8 cellular contexts compared by ENCODE assay signal in the genomic region with DNA sequence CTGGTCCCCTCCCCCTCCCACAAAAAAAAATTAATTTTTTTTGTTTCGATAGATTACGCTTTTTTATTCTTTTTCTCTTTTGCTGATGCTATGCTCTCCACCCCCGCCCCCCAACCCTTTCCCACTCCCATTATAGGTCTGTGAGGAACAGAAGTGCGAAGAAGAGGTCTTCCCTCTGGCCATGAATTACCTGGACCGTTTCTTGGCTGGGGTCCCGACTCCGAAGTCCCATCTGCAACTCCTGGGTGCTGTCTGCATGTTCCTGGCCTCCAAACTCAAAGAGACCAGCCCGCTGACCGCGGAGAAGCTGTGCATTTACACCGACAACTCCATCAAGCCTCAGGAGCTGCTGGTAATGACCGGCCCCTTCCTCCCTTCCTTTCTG. TPM values are rescaled to one million over a fixed set of nuclear protein-coding genes. Genes with fewer than 3 reads are reported as not detected.
DNase-seq lines count a peak whose midpoint lies in the region; ATAC-seq, FAIRE-seq and TF ChIP-seq lines count a peak whose summit lies in the region.

No MANE protein-coding gene starts in this region.

- H3K4ac ChIP-seq in neuronal stem cell (ENCODE audit: low read length) = no peak overlapping the region

- H3K18ac ChIP-seq in neuronal stem cell (ENCODE audit: low read length) = no peak overlapping the region

- peak overlapping the region; percentile 97 for H3K4me3 Mint-ChIP-seq in CD8-positive, alpha-beta T cell

- intact Hi-C loops in CD8-positive, alpha-beta T cell (cut with DNase I, micrococcal nuclease) = loop anchor here (2.0 to 10.0 kb wide), 9 partner anchors 45 to 1201 kb away; a partner anchor contains a TSS

- H3K4me2 ChIP-seq in neuronal stem cell (ENCODE audit: insufficient read depth, low read length, poor library complexity, severe bottlenecking) = peak overlapping the region; percentile 59

- no peaks in the 10 kb centered on the region for H3K27me3 Mint-ChIP-seq in CD8-positive, alpha-beta T cell (ENCODE audit: low read depth)

- H3K9me3 ChIP-seq in CD8-positive, alpha-beta T cell (ENCODE audit: low read length) = no peaks in the 10 kb centered on the region
- no peaks in the 10 kb centered on the region for H3K9me3 ChIP-seq in neuronal stem cell (replicated peaks in 1 of 2; ENCODE audit: control insufficient read depth in 2 of 2, insufficient read depth in 1 of 2, low read depth in 1 of 2, low read length in 2 of 2)

- POLR2A ChIA-PET in CD8-positive, alpha-beta T cell (lab: Charles Lee) = interaction anchor here (0.6 to 4.2 kb wide), 16 partner anchors 8 to 402 kb away, joined by 3 to 25 read pairs (median 5); a partner anchor contains a TSS

- no peak for FAIRE-seq in HTR-8/SVneo (lab: Jason Lieb, UNC)

- H3K4me1 Mint-ChIP-seq in CD8-positive, alpha-beta T cell (ENCODE audit: low read depth) = peaks cover 59% of the 10 kb centered on the region

- peaks cover 65% of the 10 kb centered on the region for H3K4me1 ChIP-seq in CD8-positive, alpha-beta T cell (ENCODE audit: insufficient read depth, low read length)
- peaks cover 39 to 56% of the 10 kb centered on the region in 2 donors for H3K4me1 ChIP-seq in neuronal stem cell (ENCODE audit: control insufficient read depth in 2 of 2, insufficient read depth in 1 of 2, low read depth in 1 of 2, low read length in 2 of 2)

- no peak overlapping the region for H2AFZ ChIP-seq in neuronal stem cell (ENCODE audit: low read length)

- H3K23ac ChIP-seq in neuronal stem cell (ENCODE audit: low read depth, low read length, poor library complexity) = no peak overlapping the region

- no peak overlapping the region for H2BK5ac ChIP-seq in neuronal stem cell (ENCODE audit: low read length)

- H3K14ac ChIP-seq in neuronal stem cell (ENCODE audit: low read length) = no peak overlapping the region

- H3K27ac ChIP-seq in CD8-positive, alpha-beta T cell (ENCODE audit: low read depth, low read length) = peak overlapping the region; percentile 85
- H3K27ac ChIP-seq in epithelial cell of prostate (peak overlapping the region; percentile 89), neuronal stem cell (replicated peaks; ENCODE audit: low read length) (peak overlapping the region; percentile 37)

- peaks cover 43% of the 10 kb centered on the region for H3K36me3 ChIP-seq in CD8-positive, alpha-beta T cell (ENCODE audit: insufficient read depth, low read length)
- peaks cover 32 to 54% of the 10 kb centered on the region in 2 donors for H3K36me3 ChIP-seq in neuronal stem cell (replicated peaks in 1 of 2; ENCODE audit: control insufficient read depth in 2 of 2, insufficient read depth in 2 of 2, low read length in 2 of 2)

- H3K79me1 ChIP-seq in neuronal stem cell (ENCODE audit: low read depth, low read length) = peaks cover 13% of the 10 kb centered on the region

- peaks cover 62% of the 10 kb centered on the region for H3K36me3 Mint-ChIP-seq in CD8-positive, alpha-beta T cell

- H2BK12ac ChIP-seq in neuronal stem cell (ENCODE audit: low read length) = no peak overlapping the region

- H2BK120ac ChIP-seq in neuronal stem cell (ENCODE audit: low read depth, low read length) = no peak overlapping the region

- no CpG with 5 or more reads among the region's 12 CpGs for WGBS in neuronal stem cell (ENCODE audit: extremely low coverage in 2 of 2, insufficient read length in 2 of 2, insufficient replicate concordance in 1 of 2), 2 donors

- H2BK15ac ChIP-seq in neuronal stem cell (ENCODE audit: low read length) = no peak overlapping the region

- H3K9me3 Mint-ChIP-seq in CD8-positive, alpha-beta T cell = no peaks in the 10 kb centered on the region

- H2AK5ac ChIP-seq in neuronal stem cell (ENCODE audit: low read depth, low read length) = no peak overlapping the region

- H3K27ac Mint-ChIP-seq in CD8-positive, alpha-beta T cell = peak overlapping the region; percentile 98

- peak overlapping the region; percentile 91 for H3K4me3 ChIP-seq in CD8-positive, alpha-beta T cell (ENCODE audit: low read depth, low read length)
- H3K4me3 ChIP-seq in neuronal stem cell (ENCODE audit: low read length in 2 of 2) = peak overlapping the region; percentile 82 to 98

- peak overlapping the region; percentile 53 for H3K9ac ChIP-seq in neuronal stem cell (ENCODE audit: low read depth, low read length, poor library complexity)

- no peak overlapping the region for H4K8ac ChIP-seq in neuronal stem cell (ENCODE audit: low read depth, low read length)

- H3K27me3 ChIP-seq in CD8-positive, alpha-beta T cell (ENCODE audit: insufficient read depth, low read length) = no peaks in the 10 kb centered on the region
- H3K27me3 ChIP-seq in neuronal stem cell (ENCODE audit: control insufficient read depth in 3 of 3, insufficient read depth in 3 of 3, low read depth in 1 of 3, low read length in 3 of 3) = peaks cover 0 to under 1% (median under 1%) of the 10 kb centered on the region in 3 experiments

- no peak for TF ChIP-seq CTCF in CD8-positive, alpha-beta T cell (IDR thresholded peaks at IDR 0.05)

- no peak for ATAC-seq in CD8-positive, alpha-beta T cell
- ATAC-seq in GM19452 (IDR thresholded peaks at IDR 0.05; ENCODE audit: unreplicated experiment) = no peak

- no peak for DNase-seq in CD8-positive, alpha-beta T cell
- peak; percentile 30 for DNase-seq in RKO (ENCODE audit: low spot score)
- DNase-seq in epithelial cell of prostate (ENCODE audit: low read depth, low spot score) = no peak
- no peak for DNase-seq in neuronal stem cell (ENCODE audit: low spot score)
- DNase-seq in HUDEP-2 (lab: John Stamatoyannopoulos, UW; ENCODE audit: unreplicated experiment in 76 of 76) = no peak
- no peak for DNase-seq in HTR-8/SVneo (ENCODE audit: insufficient read length, low spot score)
- no peak for DNase-seq in cortex of kidney (lab: John Stamatoyannopoulos, UW)

- CTCF ChIA-PET in CD8-positive, alpha-beta T cell (lab: Charles Lee) = interaction anchor here (1.0 to 14.0 kb wide), 38 partner anchors 8 to 466 kb away, joined by 3 to 260 read pairs (median 8); no protein-coding TSS in a partner anchor

- H4K91ac ChIP-seq in neuronal stem cell (ENCODE audit: low read depth, low read length, poor library complexity) = no peak overlapping the region

RNA-seq across cellular contexts. Expression of a gene that starts 2.3 kb away (rescaled TPM):
- 100 to 1,000 TPM; 155 TPM for total RNA-seq in CD8-positive, alpha-beta T cell
- 82.7 TPM for polyA plus RNA-seq in neuronal stem cell (2013, experiment 1 of 2)
- polyA plus RNA-seq in neuronal stem cell (2013, experiment 2 of 2) = 87.9 TPM

RNA-seq across cellular contexts. Expression of a gene that starts 45.2 kb away (rescaled TPM):
- 10 to 100 TPM; 14.0 to 15.8 TPM for total RNA-seq in CD8-positive, alpha-beta T cell
- polyA plus RNA-seq in neuronal stem cell (2013, experiment 1 of 2) = 10.6 TPM
- polyA plus RNA-seq in neuronal stem cell (2013, experiment 2 of 2) = 10.3 TPM

Comparison
In these comparisons a context has a peak if more than half of its experiments do, and no peak if none do; other contexts are left out.
1. H3K27ac ChIP-seq: peak in every context shown above with its lines; median percentile 89 in epithelial cell of prostate; 85 in CD8-positive, alpha-beta T cell; 37 in neuronal stem cell.